1 cellular context compared by ENCODE assay signal in the genomic region with DNA sequence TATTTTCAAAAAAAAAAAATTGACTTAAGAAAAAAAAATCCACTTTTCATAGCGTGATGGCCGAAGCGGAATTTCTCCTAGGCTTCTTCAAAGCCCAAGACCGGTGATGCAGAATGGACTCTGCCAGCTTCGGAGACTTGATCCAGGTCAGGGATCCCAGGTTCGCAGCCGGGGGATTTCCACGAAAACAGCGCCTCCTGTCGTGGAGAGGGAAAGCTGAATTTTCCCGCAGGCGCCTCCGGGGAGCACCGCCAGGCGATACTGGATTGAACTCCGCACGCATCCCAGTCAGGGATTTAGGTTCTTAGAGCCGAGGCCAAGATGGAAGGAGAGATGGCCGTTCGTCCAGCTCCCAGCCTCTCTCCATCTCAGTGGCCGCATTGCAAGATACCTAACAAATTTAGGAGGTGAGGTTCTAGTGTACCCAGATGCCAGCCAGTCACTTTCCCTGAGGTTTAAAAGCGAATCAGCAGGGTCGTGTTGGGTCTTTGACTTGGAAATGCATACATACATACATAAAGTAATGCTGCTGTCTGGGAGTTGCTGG.
TF ChIP-seq lines count a peak whose summit lies in the region.

No MANE protein-coding gene starts in this region.

TF ChIP-seq in IMR-90, 13 proteins besides CTCF, POLR2A, EP300 and RAD21:
- TF ChIP-seq SMC3 (IDR thresholded peaks at IDR 0.05; ENCODE audit: low read depth, low read length) (no peak), RCOR1 (IDR thresholded peaks at IDR 0.05; ENCODE audit: insufficient replicate concordance, low read length) (no peak), FOS (IDR thresholded peaks at IDR 0.05; ENCODE audit: low read depth, low read length) (no peak), RFX5 (IDR thresholded peaks at IDR 0.05; ENCODE audit: low read depth, low read length) (no peak), CEBPB (IDR thresholded peaks at IDR 0.05; ENCODE audit: low read depth, low read length) (no peak), CHD1 (IDR thresholded peaks at IDR 0.05; ENCODE audit: low read depth, low read length) (no peak), MXI1 (IDR thresholded peaks at IDR 0.05; ENCODE audit: borderline replicate concordance, low read depth, low read length) (no peak), MAZ (IDR thresholded peaks at IDR 0.05; ENCODE audit: borderline replicate concordance, low read depth, low read length) (no peak), BHLHE40 (IDR thresholded peaks at IDR 0.05; ENCODE audit: low read depth, low read length) (no peak), MAFK (IDR thresholded peaks at IDR 0.05; ENCODE audit: low read depth, low read length) (no peak), NFE2L2 (IDR thresholded peaks at IDR 0.05; ENCODE audit: low read depth, low read length) (no peak), ELK1 (IDR thresholded peaks at IDR 0.05; ENCODE audit: borderline replicate concordance, low read depth, low read length) (no peak), USF2 (IDR thresholded peaks at IDR 0.05; ENCODE audit: low read depth, low read length) (no peak)
